In the genomic region with DNA sequence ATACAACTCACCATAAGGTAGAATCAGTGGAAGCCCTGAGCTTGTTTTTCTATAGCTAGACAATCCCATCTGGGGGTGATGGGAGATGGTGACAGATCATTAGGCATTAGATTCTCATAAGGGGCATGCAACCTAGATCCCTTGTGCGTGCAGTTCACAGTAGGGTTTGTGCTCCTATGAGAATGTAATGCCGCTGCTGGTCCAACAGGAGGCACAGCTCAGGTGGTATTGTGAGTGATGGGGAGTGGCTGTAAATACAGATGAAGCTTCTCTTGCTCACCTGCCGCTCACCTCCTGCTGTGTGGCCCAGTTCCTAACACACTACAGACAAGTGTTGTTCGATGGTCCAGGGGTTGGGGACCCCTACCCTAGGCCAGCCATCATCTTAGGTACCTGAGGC, we compare ENCODE assay signal across 16 cellular contexts. TPM values are rescaled to one million over a fixed set of nuclear protein-coding genes. Genes with fewer than 3 reads are reported as not detected.
DNase-seq lines count a peak whose midpoint lies in the region; ATAC-seq and TF ChIP-seq lines count a peak whose summit lies in the region.
"Had no signal": no experiment of that assay in that cellular context is flagged by ENCODE, and none has a peak within 500 bp of the region (broad histone marks: within the 10 kb centered on the region; RNA-seq: fewer than 3 reads in every experiment).

No MANE protein-coding gene starts in this region.

- H2AFZ ChIP-seq in Loucy (ENCODE audit: low read length) = no peak overlapping the region
- H2AFZ ChIP-seq: parathyroid adenoma had no signal

- 83% methylated on average over 4 of the region's 4 CpGs for WGBS in right cardiac atrium

- intact Hi-C loops in colonic mucosa (cut with DNase I) (no loop called here), right cardiac atrium (cut with DNase I) (no loop called here)

- TF ChIP-seq CTCF in Loucy (conservative IDR thresholded peaks at IDR 0.05; ENCODE audit: low read length) = peak; percentile 43
- peak; percentile 29 for TF ChIP-seq CTCF in colonic mucosa (IDR thresholded peaks at IDR 0.05)

- H3K27ac ChIP-seq in colonic mucosa = no peak overlapping the region
- H3K27ac ChIP-seq in right cardiac atrium (ENCODE audit: low read length) = no peak overlapping the region
- H3K27ac ChIP-seq: esophagus squamous epithelium, heart left ventricle, parathyroid adenoma had no signal

- DNase-seq in stimulated activated CD4-positive, alpha-beta T cell treated with anti-CD3 and anti-CD28 coated beads, Interleukin-4, amount 100 ng/mL, for 24 hours = peak; percentile 3
- no peak for DNase-seq in stimulated activated CD4-positive, alpha-beta T cell treated with anti-CD3 and anti-CD28 coated beads, Interleukin-12 subunit alpha, Interleukin-12 subunit beta, amount 100 ng/mL, for 4 hours
- DNase-seq in colonic mucosa = no peak
- no peak for DNase-seq in G401 (ENCODE audit: low spot score)
- DNase-seq in right cardiac atrium = no peak
- no peak for DNase-seq in NCI-H774 (lab: John Stamatoyannopoulos, UW)
- no peak for DNase-seq in NCI-H2081 (lab: John Stamatoyannopoulos, UW)
- DNase-seq: activated naive CD8-positive, alpha-beta T cell treated with anti-CD3 and anti-CD28 coated beads, Interleukin-2, amount 50 U/mL, for 24 hours; AML-193; esophagus squamous epithelium; heart left ventricle; NCI-H1092; NCI-H345; SW 1271 had no signal

- H3K27me3 ChIP-seq in Loucy (ENCODE audit: insufficient read depth, low read length, poor library complexity, severe bottlenecking) (no peaks in the 10 kb centered on the region), colonic mucosa (no peaks in the 10 kb centered on the region), right cardiac atrium (ENCODE audit: control insufficient read depth, insufficient read depth) (no peaks in the 10 kb centered on the region)
- H3K27me3 ChIP-seq: heart left ventricle had no signal

- H3K36me3 ChIP-seq in Loucy (ENCODE audit: insufficient read depth, low read length) = no peaks in the 10 kb centered on the region
- no peaks in the 10 kb centered on the region for H3K36me3 ChIP-seq in colonic mucosa
- H3K36me3 ChIP-seq: esophagus squamous epithelium, heart left ventricle had no signal

- H3K4me3 ChIP-seq in Loucy (ENCODE audit: low read length, poor library complexity, severe bottlenecking) = no peak overlapping the region
- no peak overlapping the region for H3K4me3 ChIP-seq in colonic mucosa
- H3K4me3 ChIP-seq in right cardiac atrium (ENCODE audit: low read length) = no peak overlapping the region
- H3K4me3 ChIP-seq: esophagus squamous epithelium, heart left ventricle had no signal

- no peak overlapping the region for H3K4me2 ChIP-seq in Loucy (ENCODE audit: low read depth, low read length, poor library complexity, severe bottlenecking)

- no peak for ATAC-seq in right cardiac atrium
- ATAC-seq: activated naive CD8-positive, alpha-beta T cell treated with anti-CD3 and anti-CD28 coated beads, Interleukin-2, amount 50 U/mL, for 24 hours; heart left ventricle had no signal

- H3F3A ChIP-seq in Loucy (ENCODE audit: low read depth) = no peaks in the 10 kb centered on the region

- no peaks in the 10 kb centered on the region for H3K79me2 ChIP-seq in Loucy (ENCODE audit: insufficient read depth, low read length)
- H3K79me2 ChIP-seq: parathyroid adenoma had no signal

- H3K9me2 ChIP-seq in Loucy (replicated peaks; ENCODE audit: low read depth, low read length) = no peaks in the 10 kb centered on the region

- in situ Hi-C loops in G401 (cut with HindIII; ENCODE audit: low sequenced_read_pairs) = no loop called here

- no peaks in the 10 kb centered on the region for H4K20me1 ChIP-seq in Loucy (ENCODE audit: insufficient read depth, low read length, poor library complexity, severe bottlenecking)

- H3K4me1 ChIP-seq in Loucy (ENCODE audit: insufficient read depth, low read length, poor library complexity, severe bottlenecking) (no peaks in the 10 kb centered on the region), colonic mucosa (no peaks in the 10 kb centered on the region), right cardiac atrium (ENCODE audit: control insufficient read depth, insufficient read depth, low read length) (no peaks in the 10 kb centered on the region)
- H3K4me1 ChIP-seq: esophagus squamous epithelium, parathyroid adenoma had no signal

- H3K9me3 ChIP-seq in Loucy (ENCODE audit: insufficient read depth, low read depth, low read length) (no peaks in the 10 kb centered on the region), colonic mucosa (no peaks in the 10 kb centered on the region), right cardiac atrium (ENCODE audit: control insufficient read depth, low read length) (no peaks in the 10 kb centered on the region)
- H3K9me3 ChIP-seq: esophagus squamous epithelium, heart left ventricle had no signal

- H3K9ac ChIP-seq in Loucy (ENCODE audit: low read depth, low read length, poor library complexity, severe bottlenecking) (no peak overlapping the region), colonic mucosa (ENCODE audit: low read depth in 2 of 2, low read length in 2 of 2) (no peak overlapping the region)
- H3K9ac ChIP-seq: parathyroid adenoma had no signal

RNA-seq across cellular contexts. Expression of a gene that starts 5.9 kb away (rescaled TPM):
- total RNA-seq in colonic mucosa (10 to 100 TPM; 20.9 to 22.9 TPM), right cardiac atrium (100 to 1,000 TPM in 1 of 4 donors, 10 to 100 TPM in 3; 87.5 to 104 (median 91.0) TPM)
- 73.6 and 79.6 TPM in 2 replicates for total RNA-seq in G401 (2014; rRNA removed; shearing (Covaris generic))
- 182 TPM for polyA plus RNA-seq in right cardiac atrium
